1 cellular context compared by ENCODE assay signal in the genomic region with DNA sequence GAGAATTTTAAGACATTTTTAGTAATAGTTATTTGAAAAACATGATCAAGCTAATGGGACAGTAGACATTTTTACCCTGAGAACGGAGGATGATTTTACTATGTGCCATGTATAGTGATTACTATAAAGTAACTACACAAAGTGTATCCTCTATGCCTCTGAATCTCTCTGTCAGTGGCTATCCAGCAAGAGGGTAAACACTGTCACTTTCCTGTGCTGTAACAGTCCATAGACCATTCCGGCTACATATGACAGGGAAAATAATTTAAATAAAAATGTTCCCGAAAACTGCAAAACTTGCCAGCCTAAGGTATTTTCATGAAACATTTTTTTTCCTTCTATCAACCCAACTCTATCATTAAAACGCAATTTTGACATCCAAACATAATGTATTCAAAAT.
A peak's percentile ranks its signal among the peaks of the same experiment; 100 is the strongest.
TF ChIP-seq lines count a peak whose summit lies in the region.

No MANE protein-coding gene starts in this region.

TF ChIP-seq in HepG2, 621 proteins besides CTCF, POLR2A, EP300 and RAD21 (continued from another document and continues in another):
- TF ChIP-seq, protein P1, sequence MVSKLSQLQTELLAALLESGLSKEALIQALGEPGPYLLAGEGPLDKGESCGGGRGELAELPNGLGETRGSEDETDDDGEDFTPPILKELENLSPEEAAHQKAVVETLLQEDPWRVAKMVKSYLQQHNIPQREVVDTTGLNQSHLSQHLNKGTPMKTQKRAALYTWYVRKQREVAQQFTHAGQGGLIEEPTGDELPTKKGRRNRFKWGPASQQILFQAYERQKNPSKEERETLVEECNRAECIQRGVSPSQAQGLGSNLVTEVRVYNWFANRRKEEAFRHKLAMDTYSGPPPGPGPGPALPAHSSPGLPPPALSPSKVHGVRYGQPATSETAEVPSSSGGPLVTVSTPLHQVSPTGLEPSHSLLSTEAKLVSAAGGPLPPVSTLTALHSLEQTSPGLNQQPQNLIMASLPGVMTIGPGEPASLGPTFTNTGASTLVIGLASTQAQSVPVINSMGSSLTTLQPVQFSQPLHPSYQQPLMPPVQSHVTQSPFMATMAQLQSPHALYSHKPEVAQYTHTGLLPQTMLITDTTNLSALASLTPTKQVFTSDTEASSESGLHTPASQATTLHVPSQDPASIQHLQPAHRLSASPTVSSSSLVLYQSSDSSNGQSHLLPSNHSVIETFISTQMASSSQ (IDR thresholded peaks at IDR 0.05; ENCODE audit: low read depth): peak; percentile 27; the same call in 1 of the 2 replicates
- TF ChIP-seq, protein P1 (CRISPR knock-in tag; IDR thresholded peaks at IDR 0.05; ENCODE audit: borderline replicate concordance): no peak
- TF ChIP-seq SP4 (CRISPR knock-in tag; IDR thresholded peaks at IDR 0.05) (no peak), ZNF232 (CRISPR knock-in tag; IDR thresholded peaks at IDR 0.05; ENCODE audit: borderline replicate concordance) (peak; percentile 97), ZFP1 (CRISPR knock-in tag; IDR thresholded peaks at IDR 0.05) (no peak), HOXA7 (CRISPR knock-in tag; IDR thresholded peaks at IDR 0.05) (no peak), PRMT3 (CRISPR knock-in tag; IDR thresholded peaks at IDR 0.05; ENCODE audit: borderline replicate concordance, low read depth) (no peak), RBAK (CRISPR knock-in tag; IDR thresholded peaks at IDR 0.05) (no peak), ZNF572 (CRISPR knock-in tag; IDR thresholded peaks at IDR 0.05) (no peak), KLF11 (CRISPR knock-in tag; IDR thresholded peaks at IDR 0.05) (no peak), ARID5B (CRISPR knock-in tag; IDR thresholded peaks at IDR 0.05) (peak; percentile 69), TBX2 (CRISPR knock-in tag; IDR thresholded peaks at IDR 0.05; ENCODE audit: borderline replicate concordance) (no peak), FOXJ3 (CRISPR knock-in tag; IDR thresholded peaks at IDR 0.05; ENCODE audit: borderline replicate concordance) (0 out of 2 replicates have a peak, but pooled peaks have one; percentile 28), NCOA1 (CRISPR knock-in tag; IDR thresholded peaks at IDR 0.05) (no peak), ZNF333 (CRISPR knock-in tag; IDR thresholded peaks at IDR 0.05; ENCODE audit: borderline replicate concordance) (no peak), PPARG (CRISPR knock-in tag; conservative IDR thresholded peaks at IDR 0.05) (no peak), BCL6 (CRISPR knock-in tag; IDR thresholded peaks at IDR 0.05) (0 out of 2 replicates have a peak, but pooled peaks have one; percentile 30), SP1 (IDR thresholded peaks at IDR 0.05) (no peak), SP1 (CRISPR knock-in tag; IDR thresholded peaks at IDR 0.05) (no peak), RXRB (CRISPR knock-in tag; IDR thresholded peaks at IDR 0.05; ENCODE audit: borderline replicate concordance) (no peak), STAT5B (CRISPR knock-in tag; IDR thresholded peaks at IDR 0.05) (no peak), SALL1 (CRISPR knock-in tag; IDR thresholded peaks at IDR 0.05) (peak; percentile 17; the same call in 1 of the 2 replicates), ZNF709 (CRISPR knock-in tag; IDR thresholded peaks at IDR 0.05) (no peak), SAP130 (CRISPR knock-in tag; IDR thresholded peaks at IDR 0.05; ENCODE audit: low read depth) (0 out of 2 replicates have a peak, but pooled peaks have one; percentile 26), FOXA1 (IDR thresholded peaks at IDR 0.05) (no peak), FOXA1 (CRISPR knock-in tag; IDR thresholded peaks at IDR 0.05) (peak; percentile 65)
- TF ChIP-seq, protein P2, sequence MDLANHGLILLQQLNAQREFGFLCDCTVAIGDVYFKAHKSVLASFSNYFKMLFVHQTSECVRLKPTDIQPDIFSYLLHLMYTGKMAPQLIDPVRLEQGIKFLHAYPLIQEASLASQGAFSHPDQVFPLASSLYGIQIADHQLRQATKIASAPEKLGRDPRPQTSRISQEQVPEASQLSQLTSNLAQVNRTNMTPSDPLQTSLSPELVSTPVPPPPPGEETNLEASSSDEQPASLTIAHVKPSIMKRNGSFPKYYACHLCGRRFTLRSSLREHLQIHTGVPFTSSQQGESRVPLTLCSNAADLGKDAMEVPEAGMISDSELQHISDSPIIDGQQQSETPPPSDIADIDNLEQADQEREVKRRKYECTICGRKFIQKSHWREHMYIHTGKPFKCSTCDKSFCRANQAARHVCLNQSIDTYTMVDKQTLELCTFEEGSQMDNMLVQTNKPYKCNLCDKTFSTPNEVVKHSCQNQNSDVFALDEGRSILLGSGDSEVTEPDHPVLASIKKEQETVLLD (CRISPR knock-in tag; IDR thresholded peaks at IDR 0.05; ENCODE audit: low read depth): no peak
- TF ChIP-seq, protein P3, sequence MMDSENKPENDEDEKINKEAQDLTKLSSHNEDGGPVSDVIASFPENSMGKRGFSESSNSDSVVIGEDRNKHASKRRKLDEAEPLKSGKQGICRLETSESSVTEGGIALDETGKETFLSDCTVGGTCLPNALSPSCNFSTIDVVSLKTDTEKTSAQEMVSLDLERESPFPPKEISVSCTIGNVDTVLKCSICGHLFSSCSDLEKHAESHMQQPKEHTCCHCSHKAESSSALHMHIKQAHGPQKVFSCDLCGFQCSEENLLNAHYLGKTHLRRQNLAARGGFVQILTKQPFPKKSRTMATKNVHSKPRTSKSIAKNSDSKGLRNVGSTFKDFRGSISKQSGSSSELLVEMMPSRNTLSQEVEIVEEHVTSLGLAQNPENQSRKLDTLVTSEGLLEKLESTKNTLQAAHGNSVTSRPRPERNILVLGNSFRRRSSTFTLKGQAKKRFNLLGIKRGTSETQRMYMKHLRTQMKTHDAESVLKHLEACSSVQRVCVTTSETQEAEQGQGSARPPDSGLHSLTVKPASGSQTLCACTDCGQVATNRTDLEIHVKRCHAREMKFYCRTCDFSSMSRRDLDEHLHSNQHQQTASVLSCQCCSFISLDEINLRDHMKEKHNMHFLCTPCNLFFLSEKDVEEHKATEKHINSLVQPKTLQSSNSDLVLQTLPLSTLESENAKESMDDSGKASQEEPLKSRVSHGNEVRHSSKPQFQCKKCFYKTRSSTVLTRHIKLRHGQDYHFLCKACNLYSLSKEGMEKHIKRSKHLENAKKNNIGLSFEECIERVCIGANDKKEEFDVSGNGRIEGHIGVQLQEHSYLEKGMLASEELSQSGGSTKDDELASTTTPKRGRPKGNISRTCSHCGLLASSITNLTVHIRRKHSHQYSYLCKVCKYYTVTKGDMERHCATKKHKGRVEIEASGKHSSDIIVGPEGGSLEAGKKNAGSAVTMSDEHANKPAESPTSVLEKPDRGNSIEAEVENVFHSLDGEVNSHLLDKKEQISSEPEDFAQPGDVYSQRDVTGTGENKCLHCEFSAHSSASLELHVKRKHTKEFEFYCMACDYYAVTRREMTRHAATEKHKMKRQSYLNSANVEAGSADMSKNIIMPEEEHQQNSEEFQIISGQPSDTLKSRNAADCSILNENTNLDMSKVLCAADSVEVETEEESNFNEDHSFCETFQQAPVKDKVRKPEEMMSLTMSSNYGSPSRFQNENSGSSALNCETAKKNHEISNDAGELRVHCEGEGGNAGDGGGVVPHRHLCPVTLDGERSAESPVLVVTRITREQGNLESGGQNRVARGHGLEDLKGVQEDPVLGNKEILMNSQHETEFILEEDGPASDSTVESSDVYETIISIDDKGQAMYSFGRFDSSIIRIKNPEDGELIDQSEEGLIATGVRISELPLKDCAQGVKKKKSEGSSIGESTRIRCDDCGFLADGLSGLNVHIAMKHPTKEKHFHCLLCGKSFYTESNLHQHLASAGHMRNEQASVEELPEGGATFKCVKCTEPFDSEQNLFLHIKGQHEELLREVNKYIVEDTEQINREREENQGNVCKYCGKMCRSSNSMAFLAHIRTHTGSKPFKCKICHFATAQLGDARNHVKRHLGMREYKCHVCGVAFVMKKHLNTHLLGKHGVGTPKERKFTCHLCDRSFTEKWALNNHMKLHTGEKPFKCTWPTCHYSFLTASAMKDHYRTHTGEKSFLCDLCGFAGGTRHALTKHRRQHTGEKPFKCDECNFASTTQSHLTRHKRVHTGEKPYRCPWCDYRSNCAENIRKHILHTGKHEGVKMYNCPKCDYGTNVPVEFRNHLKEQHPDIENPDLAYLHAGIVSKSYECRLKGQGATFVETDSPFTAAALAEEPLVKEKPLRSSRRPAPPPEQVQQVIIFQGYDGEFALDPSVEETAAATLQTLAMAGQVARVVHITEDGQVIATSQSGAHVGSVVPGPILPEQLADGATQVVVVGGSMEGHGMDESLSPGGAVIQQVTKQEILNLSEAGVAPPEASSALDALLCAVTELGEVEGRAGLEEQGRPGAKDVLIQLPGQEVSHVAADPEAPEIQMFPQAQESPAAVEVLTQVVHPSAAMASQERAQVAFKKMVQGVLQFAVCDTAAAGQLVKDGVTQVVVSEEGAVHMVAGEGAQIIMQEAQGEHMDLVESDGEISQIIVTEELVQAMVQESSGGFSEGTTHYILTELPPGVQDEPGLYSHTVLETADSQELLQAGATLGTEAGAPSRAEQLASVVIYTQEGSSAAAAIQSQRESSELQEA (CRISPR knock-in tag; IDR thresholded peaks at IDR 0.05; ENCODE audit: not compliant biosample characterization): no peak
- TF ChIP-seq, protein P4, sequence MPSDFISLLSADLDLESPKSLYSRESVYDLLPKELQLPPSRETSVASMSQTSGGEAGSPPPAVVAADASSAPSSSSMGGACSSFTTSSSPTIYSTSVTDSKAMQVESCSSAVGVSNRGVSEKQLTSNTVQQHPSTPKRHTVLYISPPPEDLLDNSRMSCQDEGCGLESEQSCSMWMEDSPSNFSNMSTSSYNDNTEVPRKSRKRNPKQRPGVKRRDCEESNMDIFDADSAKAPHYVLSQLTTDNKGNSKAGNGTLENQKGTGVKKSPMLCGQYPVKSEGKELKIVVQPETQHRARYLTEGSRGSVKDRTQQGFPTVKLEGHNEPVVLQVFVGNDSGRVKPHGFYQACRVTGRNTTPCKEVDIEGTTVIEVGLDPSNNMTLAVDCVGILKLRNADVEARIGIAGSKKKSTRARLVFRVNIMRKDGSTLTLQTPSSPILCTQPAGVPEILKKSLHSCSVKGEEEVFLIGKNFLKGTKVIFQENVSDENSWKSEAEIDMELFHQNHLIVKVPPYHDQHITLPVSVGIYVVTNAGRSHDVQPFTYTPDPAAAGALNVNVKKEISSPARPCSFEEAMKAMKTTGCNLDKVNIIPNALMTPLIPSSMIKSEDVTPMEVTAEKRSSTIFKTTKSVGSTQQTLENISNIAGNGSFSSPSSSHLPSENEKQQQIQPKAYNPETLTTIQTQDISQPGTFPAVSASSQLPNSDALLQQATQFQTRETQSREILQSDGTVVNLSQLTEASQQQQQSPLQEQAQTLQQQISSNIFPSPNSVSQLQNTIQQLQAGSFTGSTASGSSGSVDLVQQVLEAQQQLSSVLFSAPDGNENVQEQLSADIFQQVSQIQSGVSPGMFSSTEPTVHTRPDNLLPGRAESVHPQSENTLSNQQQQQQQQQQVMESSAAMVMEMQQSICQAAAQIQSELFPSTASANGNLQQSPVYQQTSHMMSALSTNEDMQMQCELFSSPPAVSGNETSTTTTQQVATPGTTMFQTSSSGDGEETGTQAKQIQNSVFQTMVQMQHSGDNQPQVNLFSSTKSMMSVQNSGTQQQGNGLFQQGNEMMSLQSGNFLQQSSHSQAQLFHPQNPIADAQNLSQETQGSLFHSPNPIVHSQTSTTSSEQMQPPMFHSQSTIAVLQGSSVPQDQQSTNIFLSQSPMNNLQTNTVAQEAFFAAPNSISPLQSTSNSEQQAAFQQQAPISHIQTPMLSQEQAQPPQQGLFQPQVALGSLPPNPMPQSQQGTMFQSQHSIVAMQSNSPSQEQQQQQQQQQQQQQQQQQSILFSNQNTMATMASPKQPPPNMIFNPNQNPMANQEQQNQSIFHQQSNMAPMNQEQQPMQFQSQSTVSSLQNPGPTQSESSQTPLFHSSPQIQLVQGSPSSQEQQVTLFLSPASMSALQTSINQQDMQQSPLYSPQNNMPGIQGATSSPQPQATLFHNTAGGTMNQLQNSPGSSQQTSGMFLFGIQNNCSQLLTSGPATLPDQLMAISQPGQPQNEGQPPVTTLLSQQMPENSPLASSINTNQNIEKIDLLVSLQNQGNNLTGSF (CRISPR knock-in tag; IDR thresholded peaks at IDR 0.05): no peak
